ENCODE assay signal across 8 cellular contexts in the genomic region with DNA sequence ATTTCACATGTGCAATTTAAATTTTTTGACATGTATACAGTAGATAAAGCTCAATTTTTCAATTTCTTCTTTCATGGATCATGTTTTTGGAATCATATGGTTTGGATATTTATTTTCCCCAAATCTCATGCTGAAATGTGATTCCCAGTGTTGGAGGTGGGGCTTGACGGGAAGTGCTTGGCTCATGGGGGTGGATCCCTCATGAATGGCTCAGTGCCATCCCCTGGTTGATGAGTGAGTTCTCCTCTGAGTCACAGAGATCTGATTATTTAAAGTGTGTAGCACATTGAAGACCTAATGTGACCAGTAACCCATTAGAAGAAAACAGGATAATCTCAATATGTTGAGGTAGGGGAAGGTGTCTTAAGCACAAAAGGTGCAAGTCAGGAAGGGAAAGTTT. TPM values are rescaled to one million over a fixed set of nuclear protein-coding genes. Genes with fewer than 3 reads are reported as not detected.
DNase-seq lines count a peak whose midpoint lies in the region; ATAC-seq and TF ChIP-seq lines count a peak whose summit lies in the region.

No MANE protein-coding gene starts in this region.

- no peaks in the 10 kb centered on the region for H3K9me3 ChIP-seq in AG04450 (ENCODE audit: control insufficient read depth, insufficient read depth, low read length)
- no peaks in the 10 kb centered on the region for H3K9me3 ChIP-seq in thyroid gland

- H3K4me1 ChIP-seq in thyroid gland: peaks cover 0 to 7% of the 10 kb centered on the region in 2 donors

- TF ChIP-seq CTCF in AG04450 (IDR thresholded peaks at IDR 0.05; ENCODE audit: low read depth, low read length) (no peak), lower leg skin (IDR thresholded peaks at IDR 0.05) (no peak), thyroid gland (IDR thresholded peaks at IDR 0.05) (no peak)

- H3K4me3 ChIP-seq in AG04450 (ENCODE audit: low read depth, low read length) (peak overlapping the region; percentile 69), lower leg skin (ENCODE audit: low read depth, poor library complexity, severe bottlenecking) (no peak overlapping the region), thyroid gland (replicated peaks in 1 of 3) (peak overlapping the region in 2 of 3 donors; percentile 4 to 23)

- no peak overlapping the region for H3K27ac ChIP-seq in AG04450 (ENCODE audit: low read depth, low read length)
- peak overlapping the region; percentile 67 to 84 (median 81) for H3K27ac ChIP-seq in thyroid gland

- intact Hi-C loops in lower leg skin (cut with DNase I; ENCODE audit: low total_unique reads) (no loop called here), thyroid gland (cut with DNase I) (no loop called here)

- H3K27me3 ChIP-seq in AG04450 (ENCODE audit: control insufficient read depth, insufficient read depth, low read length): no peaks in the 10 kb centered on the region
- no peaks in the 10 kb centered on the region for H3K27me3 ChIP-seq in thyroid gland

- CTCF ChIA-PET in AG04450 (lab: Charles Lee): interaction anchor here (1.2 to 2.0 kb wide), 5 partner anchors 9 to 798 kb away, joined by 3 to 6 read pairs (median 6); a partner anchor contains a TSS

- TF ChIP-seq POLR2A in lower leg skin (IDR thresholded peaks at IDR 0.05) (no peak), thyroid gland (IDR thresholded peaks at IDR 0.05) (no peak), GM18505 (IDR thresholded peaks at IDR 0.05; ENCODE audit: borderline replicate concordance, extremely low read depth, insufficient read depth, insufficient read length) (no peak)

- no peak for ATAC-seq in GM18505 (IDR thresholded peaks at IDR 0.05; ENCODE audit: unreplicated experiment)

- POLR2A ChIA-PET in AG04450 (lab: Yijun Ruan, JAX): interaction anchor here (1.3 kb wide), 1 partner anchor 40 kb away, joined by 4 read pairs; no protein-coding TSS in a partner anchor

- DNase-seq in AG04450 (ENCODE audit: low read depth, low spot score) (peak; percentile 85), NCI-H1105 treated with DMSO at 0.1 percent for 48 hours (lab: John Stamatoyannopoulos, UW) (peak; percentile 82), dermis microvascular lymphatic vessel endothelial cell (ENCODE audit: low read depth in 2 of 2) (peak; percentile 90 to 95), lower leg skin (ENCODE audit: low spot score in 2 of 2) (peak; percentile 94 to 97), thyroid gland (peak; percentile 71 to 79), NCI-H1048 (lab: John Stamatoyannopoulos, UW) (no peak), NCI-H524 treated with DMSO at 0.1 percent for 48 hours (lab: John Stamatoyannopoulos, UW) (no peak)

- 7 to 9% methylated on average over 1 of the region's 1 CpG for WGBS in lower leg skin, 2 donors
- WGBS in thyroid gland, 2 donors: 4 to 15% methylated on average over 1 of the region's 1 CpG

- H3K36me3 ChIP-seq in thyroid gland: no peaks in the 10 kb centered on the region

RNA-seq across cellular contexts. Expression of a gene that starts 9.1 kb away (rescaled TPM):
- polyA plus RNA-seq in AG04450 (2011; rRNA removed): 134 and 179 TPM in 2 replicates
- 77.7 and 104 TPM in 2 replicates for polyA minus RNA-seq in AG04450 (2011; rRNA and poly(A)+ RNA removed)
- total RNA-seq in dermis microvascular lymphatic vessel endothelial cell: 35.5 and 42.9 TPM in 2 replicates
- total RNA-seq in lower leg skin: 10 to 100 TPM; 47.0 to 72.0 (median 50.8) TPM
- 100 to 1,000 TPM in 1 of 4 donors, 10 to 100 TPM in 3; 29.8 to 110 (median 49.5) TPM for total RNA-seq in thyroid gland

Comparison
In these comparisons a context has a peak if more than half of its experiments do, and no peak if none do; other contexts are left out.
1. DNase-seq: peak in AG04450 (single experiment), NCI-H1105 treated with DMSO at 0.1 percent for 48 hours (single experiment), dermis microvascular lymphatic vessel endothelial cell (2 of 2), lower leg skin (2 of 2) and thyroid gland (2 of 2); none in NCI-H1048 (single experiment) and NCI-H524 treated with DMSO at 0.1 percent for 48 hours (single experiment).